In genomic region chr6:7073082-7073783, GRCh38 we compare ENCODE assay signal across 10 cellular contexts. TPM values are rescaled to one million over a fixed set of nuclear protein-coding genes. Genes with fewer than 3 reads are reported as not detected.
DNase-seq lines count a peak whose midpoint lies in the region; ATAC-seq and TF ChIP-seq lines count a peak whose summit lies in the region.
"Had no signal": no experiment of that assay in that cellular context is flagged by ENCODE, and none has a peak within 500 bp of the region (broad histone marks: within the 10 kb centered on the region; RNA-seq: fewer than 3 reads in every experiment).

No MANE protein-coding gene starts in this region.

- DNase-seq in CD1c-positive myeloid dendritic cell (ENCODE audit: extremely low spot score) (peak; percentile 54), HL-60 (ENCODE audit: low read depth in 1 of 2, low spot score in 1 of 2) (no peak), EL (no peak), Calu3 (no peak), right cardiac atrium (no peak), NCI-H1417 treated with DMSO at 0.1 percent for 48 hours (lab: John Stamatoyannopoulos, UW) (no peak)
- DNase-seq: NCI-H524 had no signal

- H3K9me3 ChIP-seq in right cardiac atrium (ENCODE audit: control insufficient read depth, low read length) = no peaks in the 10 kb centered on the region

- whole genome bisulfite sequencing in right cardiac atrium = 81% methylated on average over 10 of the region's 10 CpGs

- no peaks in the 10 kb centered on the region for H3K4me1 Mint-ChIP-seq in Calu3 (ENCODE audit: low read depth, unreplicated experiment)

- CTCF ChIA-PET in Calu3 (lab: Charles Lee) = interaction anchor here (0.6 kb wide), 1 partner anchor 25 kb away, joined by 4 read pairs; no protein-coding TSS in a partner anchor

- intact Hi-C loops in Calu3 (cut with micrococcal nuclease; ENCODE audit: unreplicated experiment) = no loop called here
- intact Hi-C loops in right cardiac atrium (cut with DNase I) = no loop called here

- H3K27ac ChIP-seq in HL-60 (replicated peaks) (peak overlapping the region; percentile 40), right cardiac atrium (ENCODE audit: low read length) (no peak overlapping the region)

- no peaks in the 10 kb centered on the region for H3K27me3 ChIP-seq in HL-60 (ENCODE audit: insufficient read depth, poor library complexity, severe bottlenecking)
- no peaks in the 10 kb centered on the region for H3K27me3 ChIP-seq in right cardiac atrium (ENCODE audit: control insufficient read depth, insufficient read depth)

- no peak overlapping the region for H3K4me3 ChIP-seq in HL-60 (replicated peaks; ENCODE audit: insufficient read depth, low read length)
- no peak overlapping the region for H3K4me3 ChIP-seq in right cardiac atrium (ENCODE audit: low read length)

- no peaks in the 10 kb centered on the region for H3K9me3 Mint-ChIP-seq in Calu3 (ENCODE audit: low read depth, unreplicated experiment)

- ATAC-seq in GM19372 (IDR thresholded peaks at IDR 0.05; ENCODE audit: low read depth, unreplicated experiment) = peak; percentile 32
- peak; percentile 74 for ATAC-seq in esophagus mucosa
- no peak for ATAC-seq in right cardiac atrium

- no peaks in the 10 kb centered on the region for H3K36me3 Mint-ChIP-seq in Calu3 (ENCODE audit: insufficient read depth, unreplicated experiment)

- TF ChIP-seq CTCF in HL-60 (IDR thresholded peaks at IDR 0.05; ENCODE audit: insufficient read depth, low read length) (no peak), Calu3 (IDR thresholded peaks at IDR 0.05; ENCODE audit: unreplicated experiment) (no peak)

- H3K4me3 Mint-ChIP-seq in Calu3 (ENCODE audit: low read depth, unreplicated experiment) = no peak overlapping the region

- no peaks in the 10 kb centered on the region for H3K27me3 Mint-ChIP-seq in Calu3 (ENCODE audit: unreplicated experiment)
- H3K27me3 Mint-ChIP-seq: progenitor cell of endocrine pancreas had no signal

- no TSS peak for BruUV-seq in Calu3 (replicated peaks; lab: Mats Ljungman, UMichigan)

- no peak overlapping the region for H3K27ac Mint-ChIP-seq in Calu3 (ENCODE audit: unreplicated experiment)
- H3K27ac Mint-ChIP-seq: progenitor cell of endocrine pancreas had no signal

- no peaks in the 10 kb centered on the region for H3K4me1 ChIP-seq in right cardiac atrium (ENCODE audit: control insufficient read depth, insufficient read depth, low read length)

RNA-seq across cellular contexts. Expression of gene RREB1, which starts 34.5 kb away (rescaled TPM):
- total RNA-seq in esophagus mucosa (75.8 TPM), Calu3 (2022) (38.4 and 42.9 TPM in 2 replicates), right cardiac atrium (10 to 100 TPM; 35.3 to 40.4 (median 38.0) TPM)
- polyA plus RNA-seq in right cardiac atrium = 7.8 TPM

Comparison
In these comparisons a context has a peak if more than half of its experiments do, and no peak if none do; other contexts are left out.
1. ATAC-seq: peak in GM19372 (single experiment) and esophagus mucosa (single experiment); none in right cardiac atrium (0 of 2).